In genomic region chr3:197734667-197735318, GRCh38 we compare ENCODE assay signal across 8 cellular contexts.
DNase-seq lines count a peak whose midpoint lies in the region; ATAC-seq and TF ChIP-seq lines count a peak whose summit lies in the region.

No MANE protein-coding gene starts in this region.

- DNase-seq in GM20000 (ENCODE audit: low spot score): peak; percentile 88
- DNase-seq in nucleus accumbens (lab: John Stamatoyannopoulos, UW): no peak
- no peak for DNase-seq in activated CD4-positive, CD25-positive, alpha-beta regulatory T cell (lab: John Stamatoyannopoulos, UW)
- no peak for DNase-seq in D341Med (ENCODE audit: low spot score)
- DNase-seq in activated CD8-positive, alpha-beta memory T cell treated with anti-CD3 and anti-CD28 coated beads for 24 hours: no peak

- no peak for TF ChIP-seq CTCF in GM20000 (IDR thresholded peaks at IDR 0.05; ENCODE audit: extremely low read depth, missing control alignments)

- intact Hi-C loops in dendritic cell treated with granulocyte-macrophage colony-stimulating factor and Interleukin-4, amounts not matched to agents 40 ng/mL and 50 ng/mL, for 4 days (cut with micrococcal nuclease): loop anchor here (5.0 kb wide), 1 partner anchor 58 kb away; the partner anchor contains the start of gene LRCH3

- peak overlapping the region; percentile 57 for H3K4me3 Mint-ChIP-seq in dendritic cell treated with granulocyte-macrophage colony-stimulating factor and Interleukin-4, amounts not matched to agents 40 ng/mL and 50 ng/mL, for 4 days

- H3K27ac Mint-ChIP-seq in dendritic cell treated with granulocyte-macrophage colony-stimulating factor and Interleukin-4, amounts not matched to agents 40 ng/mL and 50 ng/mL, for 4 days: peak overlapping the region; percentile 74

- H3K4me3 ChIP-seq in GM08714 (ENCODE audit: low read length): peak overlapping the region; percentile 71

- H3K4me1 Mint-ChIP-seq in dendritic cell treated with granulocyte-macrophage colony-stimulating factor and Interleukin-4, amounts not matched to agents 40 ng/mL and 50 ng/mL, for 4 days (ENCODE audit: low read depth): peaks cover 56% of the 10 kb centered on the region

- no peaks in the 10 kb centered on the region for H3K9me3 Mint-ChIP-seq in dendritic cell treated with granulocyte-macrophage colony-stimulating factor and Interleukin-4, amounts not matched to agents 40 ng/mL and 50 ng/mL, for 4 days

- H3K27me3 Mint-ChIP-seq in dendritic cell treated with granulocyte-macrophage colony-stimulating factor and Interleukin-4, amounts not matched to agents 40 ng/mL and 50 ng/mL, for 4 days: peaks cover 5% of the 10 kb centered on the region

- peak; percentile 27 for ATAC-seq in HG03575 (IDR thresholded peaks at IDR 0.05; ENCODE audit: extremely low read depth, insufficient number of reproducible peaks, low FRiP score, unreplicated experiment)

- H3K36me3 Mint-ChIP-seq in dendritic cell treated with granulocyte-macrophage colony-stimulating factor and Interleukin-4, amounts not matched to agents 40 ng/mL and 50 ng/mL, for 4 days (ENCODE audit: low read depth): peaks cover 49% of the 10 kb centered on the region
